ENCODE assay signal across 8 cellular contexts in genomic region chr11:85682330-85683305, GRCh38. TPM values are rescaled to one million over a fixed set of nuclear protein-coding genes. Genes with fewer than 3 reads are reported as not detected.
DNase-seq lines count a peak whose midpoint lies in the region; ATAC-seq and TF ChIP-seq lines count a peak whose summit lies in the region.

No MANE protein-coding gene starts in this region.

- H3K9me3 ChIP-seq in right atrium auricular region = no peaks in the 10 kb centered on the region

- ATAC-seq in GM18511 (IDR thresholded peaks at IDR 0.05; ENCODE audit: unreplicated experiment) = peak; percentile 90
- peak; percentile 84 for ATAC-seq in HG02938 (IDR thresholded peaks at IDR 0.05; ENCODE audit: unreplicated experiment)
- no peak for ATAC-seq in GM18502 (IDR thresholded peaks at IDR 0.05; ENCODE audit: poor library complexity, unreplicated experiment)

- H3K4me1 ChIP-seq in right atrium auricular region = peaks cover 0 to 34% of the 10 kb centered on the region in 2 donors

- H3K36me3 ChIP-seq in right atrium auricular region = no peaks in the 10 kb centered on the region

- peak; percentile 75 for TF ChIP-seq POLR2A in Raji (IDR thresholded peaks at IDR 0.05; ENCODE audit: insufficient read depth, low read depth, low read length)

- H3K27ac ChIP-seq in right atrium auricular region = peak overlapping the region; percentile 52 to 63

- H3K4me3 ChIP-seq in right atrium auricular region = peak overlapping the region; percentile 58 to 61

- peak; percentile 73 for DNase-seq in activated naive CD4-positive, alpha-beta T cell treated with anti-CD3 and anti-CD28 coated beads, Interleukin-2, amount 50 U/mL, for 16 hours
- DNase-seq in right atrium auricular region (ENCODE audit: low spot score) (no peak), NCI-H146 (lab: John Stamatoyannopoulos, UW) (no peak)
- peak; percentile 47 to 60 (median 53) for DNase-seq in stimulated activated CD4-positive, alpha-beta T cell treated with anti-CD3 and anti-CD28 coated beads, Interleukin-12 subunit alpha, Interleukin-12 subunit beta, amount 100 ng/mL, for 48 hours (ENCODE audit: low read depth in 2 of 3, low spot score in 1 of 3)

- no peaks in the 10 kb centered on the region for H3K27me3 ChIP-seq in right atrium auricular region

- no peak for TF ChIP-seq CTCF in right atrium auricular region (IDR thresholded peaks at IDR 0.05)

RNA-seq across cellular contexts. Expression of gene CCDC89, which starts 3.4 kb away (rescaled TPM):
- total RNA-seq in right atrium auricular region = 1 to 10 TPM in 1 of 2 donors, under 1 TPM in 1; 0.24 to 1.1 TPM

RNA-seq across cellular contexts. Expression of gene CREBZF, which starts 17.7 kb away (rescaled TPM):
- total RNA-seq in right atrium auricular region = 10 to 100 TPM; 11.6 to 13.6 TPM

RNA-seq across cellular contexts. Expression of gene TMEM126A, which starts 34.9 kb away (rescaled TPM):
- 10 to 100 TPM; 33.8 to 70.6 TPM for total RNA-seq in right atrium auricular region

RNA-seq across cellular contexts. Expression of gene TMEM126B, which starts 54.2 kb away (rescaled TPM):
- 10 to 100 TPM; 37.2 to 63.7 TPM for total RNA-seq in right atrium auricular region

RNA-seq across cellular contexts. Expression of gene DLG2, which starts 55.5 kb away (rescaled TPM):
- total RNA-seq in right atrium auricular region = 1 to 10 TPM; 6.6 to 6.7 TPM

Comparison
In these comparisons a context has a peak if more than half of its experiments do, and no peak if none do; other contexts are left out.
1. DNase-seq: peak in activated naive CD4-positive, alpha-beta T cell treated with anti-CD3 and anti-CD28 coated beads, Interleukin-2, amount 50 U/mL, for 16 hours (single experiment) and stimulated activated CD4-positive, alpha-beta T cell treated with anti-CD3 and anti-CD28 coated beads, Interleukin-12 subunit alpha, Interleukin-12 subunit beta, amount 100 ng/mL, for 48 hours (3 of 3); none in right atrium auricular region (single experiment) and NCI-H146 (single experiment).